Comparison of ENCODE assay signal across 37 cellular contexts in genomic region chr16:19911204-19911603, GRCh38. TPM values are rescaled to one million over a fixed set of nuclear protein-coding genes. Genes with fewer than 3 reads are reported as not detected.
"Had no signal": no experiment of that assay in that cellular context is flagged by ENCODE, and none has a peak within 500 bp of the region (broad histone marks: within the 10 kb centered on the region; RNA-seq: fewer than 3 reads in every experiment).

No MANE protein-coding gene starts in this region.

- H3K4me3 ChIP-seq: adrenal gland, body of pancreas, breast epithelium had no signal

- H3K9me3 ChIP-seq: adrenal gland, body of pancreas, breast epithelium had no signal

- H3K4me3 Mint-ChIP-seq: activated CD4-positive, alpha-beta T cell treated with anti-CD3 and anti-CD28 coated beads for 36 hours; activated CD4-positive, alpha-beta T cell treated with anti-CD3 and anti-CD28 coated beads, Interleukin-2, amount 10 ng/mL, durations not matched to agents 7 days and 5 days; activated CD8-positive, alpha-beta T cell treated with anti-CD3 and anti-CD28 coated beads for 36 hours; activated naive CD4-positive, alpha-beta T cell treated with anti-CD3 and anti-CD28 coated beads, Interleukin-2, amount 10 ng/mL, durations not matched to agents 7 days and 5 days; activated naive CD8-positive, alpha-beta T cell treated with anti-CD3 and anti-CD28 coated beads for 36 hours; activated T-cell treated with anti-CD3 and anti-CD28 coated beads, Interleukin-2, amount 50 U/mL, for 4 hours; activated T-cell treated with anti-CD3 and anti-CD28 coated beads, Interleukin-2, amount 50 U/mL, for 72 hours; activated T-helper 1 cell treated with anti-CD3 and anti-CD28 coated beads, Interleukin-12 subunit alpha, Interleukin-12 subunit beta, Interleukin-2, Interleukin-4 antibody, amounts not matched to agents 30 ng/mL and 10 ng/mL and 1 ng/mL, durations not matched to agents 14 hours and 24 hours and 36 hours; activated T-helper 17 cell treated with anti-CD3 and anti-CD28 coated beads, Interleukin-2, amount 50 U/mL, for 72 hours; T-helper 1 cell treated with Interleukin-12 subunit alpha and Interleukin-12 subunit beta and Interleukin-4 antibody, amounts not matched to agents 30 μg/mL and 1 μg/mL, for 36 hours; T-helper 2 cell treated with Interferon-gamma antibody and Interleukin-4, amounts not matched to agents 5 μg/mL and 100 μg/mL, for 36 hours had no signal

- H3K36me3 ChIP-seq: adrenal gland, brain microvascular endothelial cell, breast epithelium had no signal

- H3K27ac ChIP-seq: adrenal gland, body of pancreas, brain microvascular endothelial cell, breast epithelium, VCaP had no signal

- DNase-seq: activated CD4-positive, alpha-beta T cell treated with anti-CD3 and anti-CD28 coated beads for 1 hour; activated CD4-positive, alpha-beta T cell treated with anti-CD3 and anti-CD28 coated beads for 36 hours; activated CD4-positive, alpha-beta T cell treated with anti-CD3 and anti-CD28 coated beads for 48 hours; activated CD4-positive, alpha-beta T cell treated with anti-CD3 and anti-CD28 coated beads, Interleukin-2, amount 10 ng/mL, durations not matched to agents 7 days and 5 days; activated CD4-positive, alpha-beta T cell treated with anti-CD3 and anti-CD28 coated beads, Interleukin-2, amount 50 U/mL, for 48 hours; activated CD4-positive, CD25-positive, alpha-beta regulatory T cell; activated CD8-positive, alpha-beta memory T cell treated with anti-CD3 and anti-CD28 coated beads, Interleukin-2, amount 50 U/mL, for 4 hours; activated CD8-positive, alpha-beta T cell treated with anti-CD3 and anti-CD28 coated beads for 36 hours; activated effector memory CD4-positive, alpha-beta T cell treated with anti-CD3 and anti-CD28 coated beads, Interleukin-2, amount 50 U/mL, for 16 hours; activated gamma-delta T cell treated with Interleukin-2 at 50 U/mL for 16 hours; activated naive CD4-positive, alpha-beta T cell; activated naive CD4-positive, alpha-beta T cell treated with anti-CD3 and anti-CD28 coated beads, Interleukin-2, amount 10 ng/mL, durations not matched to agents 7 days and 5 days; activated naive CD8-positive, alpha-beta T cell treated with anti-CD3 and anti-CD28 coated beads for 36 hours; activated T-cell treated with anti-CD3 and anti-CD28 coated beads for 4 hours; activated T-cell treated with anti-CD3 and anti-CD28 coated beads, Interleukin-2, amount 50 U/mL, for 1 hour; activated T-cell treated with anti-CD3 and anti-CD28 coated beads, Interleukin-2, amount 50 U/mL, for 4 hours; activated T-cell treated with anti-CD3 and anti-CD28 coated beads, Interleukin-2, amount 50 U/mL, for 72 hours; adrenal gland; amniotic stem cell; aorta; body of pancreas; brain microvascular endothelial cell; central memory CD4-positive, alpha-beta T cell; T-helper 1 cell; T-helper 2 cell; T-helper 9 cell had no signal

- H3K27me3 Mint-ChIP-seq: activated CD4-positive, alpha-beta T cell treated with anti-CD3 and anti-CD28 coated beads, Interleukin-2, amount 10 ng/mL, durations not matched to agents 7 days and 5 days had no signal

- H3K36me3 Mint-ChIP-seq: activated naive CD4-positive, alpha-beta T cell treated with anti-CD3 and anti-CD28 coated beads, Interleukin-2, amount 10 ng/mL, durations not matched to agents 7 days and 5 days; activated naive CD4-positive, alpha-beta T cell treated with anti-CD3 and anti-CD28 coated beads, Interleukin-2, amount 50 U/mL, for 72 hours; activated naive CD8-positive, alpha-beta T cell treated with anti-CD3 and anti-CD28 coated beads for 36 hours had no signal

- H3K4me1 ChIP-seq: adrenal gland, breast epithelium had no signal

- H3K27ac Mint-ChIP-seq: activated CD4-positive, alpha-beta T cell treated with anti-CD3 and anti-CD28 coated beads for 36 hours; activated CD4-positive, alpha-beta T cell treated with anti-CD3 and anti-CD28 coated beads, Interleukin-2, amount 10 ng/mL, durations not matched to agents 7 days and 5 days; activated CD8-positive, alpha-beta T cell treated with anti-CD3 and anti-CD28 coated beads for 36 hours; activated naive CD4-positive, alpha-beta T cell treated with anti-CD3 and anti-CD28 coated beads, Interleukin-2, amount 10 ng/mL, durations not matched to agents 7 days and 5 days; activated naive CD4-positive, alpha-beta T cell treated with anti-CD3 and anti-CD28 coated beads, Interleukin-2, amount 50 U/mL, for 72 hours; activated naive CD8-positive, alpha-beta T cell treated with anti-CD3 and anti-CD28 coated beads for 36 hours; activated T-cell treated with anti-CD3 and anti-CD28 coated beads, Interleukin-2, amount 50 U/mL, for 72 hours; activated T-helper 1 cell treated with anti-CD3 and anti-CD28 coated beads, Interleukin-12 subunit alpha, Interleukin-12 subunit beta, Interleukin-2, Interleukin-4 antibody, amounts not matched to agents 30 ng/mL and 10 ng/mL and 1 ng/mL, durations not matched to agents 14 hours and 24 hours and 36 hours; activated T-helper 17 cell treated with anti-CD3 and anti-CD28 coated beads, Interleukin-2, amount 50 U/mL, for 72 hours; T-helper 1 cell treated with Interleukin-12 subunit alpha and Interleukin-12 subunit beta and Interleukin-4 antibody, amounts not matched to agents 30 μg/mL and 1 μg/mL, for 36 hours; T-helper 2 cell treated with Interferon-gamma antibody and Interleukin-4, amounts not matched to agents 5 μg/mL and 100 μg/mL, for 36 hours had no signal

- H3K4me1 Mint-ChIP-seq: activated T-helper 17 cell treated with anti-CD3 and anti-CD28 coated beads, Interleukin-2, amount 50 U/mL, for 72 hours had no signal

- H3K9me3 Mint-ChIP-seq: activated CD4-positive, alpha-beta T cell treated with anti-CD3 and anti-CD28 coated beads, Interleukin-2, amount 10 ng/mL, durations not matched to agents 7 days and 5 days; activated CD8-positive, alpha-beta T cell treated with anti-CD3 and anti-CD28 coated beads for 36 hours; activated naive CD4-positive, alpha-beta T cell treated with anti-CD3 and anti-CD28 coated beads, Interleukin-2, amount 10 ng/mL, durations not matched to agents 7 days and 5 days; activated naive CD4-positive, alpha-beta T cell treated with anti-CD3 and anti-CD28 coated beads, Interleukin-2, amount 50 U/mL, for 72 hours; activated naive CD8-positive, alpha-beta T cell treated with anti-CD3 and anti-CD28 coated beads for 36 hours; activated T-cell treated with anti-CD3 and anti-CD28 coated beads, Interleukin-2, amount 50 U/mL, for 4 hours; activated T-cell treated with anti-CD3 and anti-CD28 coated beads, Interleukin-2, amount 50 U/mL, for 72 hours; activated T-helper 1 cell treated with anti-CD3 and anti-CD28 coated beads, Interleukin-12 subunit alpha, Interleukin-12 subunit beta, Interleukin-2, Interleukin-4 antibody, amounts not matched to agents 30 ng/mL and 10 ng/mL and 1 ng/mL, durations not matched to agents 14 hours and 24 hours and 36 hours; activated T-helper 17 cell treated with anti-CD3 and anti-CD28 coated beads, Interleukin-2, amount 50 U/mL, for 72 hours; T-helper 1 cell treated with Interleukin-12 subunit alpha and Interleukin-12 subunit beta and Interleukin-4 antibody, amounts not matched to agents 30 μg/mL and 1 μg/mL, for 36 hours; T-helper 2 cell treated with Interferon-gamma antibody and Interleukin-4, amounts not matched to agents 5 μg/mL and 100 μg/mL, for 36 hours had no signal

- H3K27me3 ChIP-seq: body of pancreas, brain microvascular endothelial cell, breast epithelium had no signal

- FAIRE-seq: astrocyte, colon, TTC549 had no signal

RNA-seq across cellular contexts. Expression of gene GPRC5B, which starts 26.6 kb away (rescaled TPM):
- total RNA-seq: activated CD8-positive, alpha-beta memory T cell treated with anti-CD3 and anti-CD28 coated beads for 36 hours; activated CD8-positive, alpha-beta T cell treated with anti-CD3 and anti-CD28 coated beads for 36 hours; activated T-helper 1 cell treated with anti-CD3 and anti-CD28 coated beads, Interleukin-12 subunit alpha, Interleukin-12 subunit beta, Interleukin-2, Interleukin-4 antibody, amounts not matched to agents 30 ng/mL and 10 ng/mL and 1 ng/mL, durations not matched to agents 14 hours and 24 hours and 36 hours; activated T-helper 17 cell treated with anti-CD3 and anti-CD28 coated beads, Interleukin-2, amount 50 U/mL, for 72 hours had no signal
